14 cellular contexts compared by ENCODE assay signal in the genomic region with DNA sequence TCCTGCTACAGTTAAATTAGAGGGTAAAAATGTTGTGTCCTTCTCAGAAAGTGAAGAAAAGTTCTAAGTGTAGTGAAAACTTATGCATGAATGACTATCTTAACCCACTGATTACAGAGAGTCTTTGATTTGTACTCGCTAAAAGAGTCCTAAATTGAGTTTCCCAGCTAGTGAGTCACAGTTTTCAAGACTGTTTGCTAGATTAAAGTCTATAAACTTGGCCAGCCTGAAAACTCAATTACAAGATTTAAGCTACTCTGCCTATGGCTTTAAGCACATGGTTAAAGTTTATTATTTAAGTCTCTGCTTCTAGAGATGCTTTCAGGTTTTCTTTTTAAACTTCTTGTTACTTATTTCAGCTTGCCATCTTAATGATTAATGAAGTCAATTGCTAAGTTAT.
"Had no signal": no experiment of that assay in that cellular context is flagged by ENCODE, and none has a peak within 500 bp of the region (broad histone marks: within the 10 kb centered on the region; RNA-seq: fewer than 3 reads in every experiment).

No MANE protein-coding gene starts in this region.

- H3K9me3 ChIP-seq: lower lobe of right lung, neutrophil, suprapubic skin had no signal

- ATAC-seq: lower lobe of right lung, right cardiac atrium, T-helper 17 cell had no signal

- H3K36me3 Mint-ChIP-seq: brain had no signal

- H3K4me3 Mint-ChIP-seq: activated B cell treated with CpG ODN at 0.5 μM for 24 hours; central memory CD8-positive, alpha-beta T cell; T-helper 17 cell had no signal

- H3K27ac Mint-ChIP-seq: activated B cell treated with CpG ODN at 0.5 μM for 24 hours, T-helper 17 cell had no signal

- DNase-seq: activated B cell treated with CpG ODN at 0.5 μM for 24 hours; activated CD4-positive, alpha-beta T cell treated with anti-CD3 and anti-CD28 coated beads, Interleukin-2, amount 50 U/mL, for 1 hour; activated naive CD4-positive, alpha-beta T cell treated with anti-CD3 and anti-CD28 coated beads, Interleukin-2, amount 50 U/mL, for 16 hours; effector memory CD4-positive, alpha-beta T cell; lower lobe of right lung; midbrain; right cardiac atrium; stimulated activated CD4-positive, alpha-beta T cell treated with anti-CD3 and anti-CD28 coated beads, Interleukin-2, amount 100 ng/mL, for 24 hours; stimulated activated naive CD4-positive, alpha-beta T cell; T-helper 17 cell had no signal

- H3K4me1 ChIP-seq: lower lobe of right lung, suprapubic skin had no signal

- H3K4me3 ChIP-seq: lower lobe of right lung, suprapubic skin had no signal

- H3K27ac ChIP-seq: lower lobe of right lung, neutrophil, suprapubic skin had no signal

- H3K4me1 Mint-ChIP-seq: activated B cell treated with CpG ODN at 0.5 μM for 24 hours; brain; central memory CD8-positive, alpha-beta T cell; T-helper 17 cell had no signal

- H3K9me3 Mint-ChIP-seq: activated B cell treated with CpG ODN at 0.5 μM for 24 hours; central memory CD8-positive, alpha-beta T cell had no signal

- H3K36me3 ChIP-seq: lower lobe of right lung, neutrophil, suprapubic skin had no signal

- H3K27me3 ChIP-seq: neutrophil had no signal
